Comparison of ENCODE assay signal across 13 cellular contexts in genomic region chr9:16575142-16575877, GRCh38.
DNase-seq lines count a peak whose midpoint lies in the region; ATAC-seq and TF ChIP-seq lines count a peak whose summit lies in the region.
"Had no signal": no experiment of that assay in that cellular context is flagged by ENCODE, and none has a peak within 500 bp of the region (broad histone marks: within the 10 kb centered on the region; RNA-seq: fewer than 3 reads in every experiment).

No MANE protein-coding gene starts in this region.

- ATAC-seq in left cardiac atrium: peak; percentile 23 to 56
- no peak for ATAC-seq in thoracic aorta (ENCODE audit: insufficient number of reproducible peaks, low FRiP score, low read depth)

- no peaks in the 10 kb centered on the region for H3K9me3 Mint-ChIP-seq in CD14-positive monocyte
- H3K9me3 Mint-ChIP-seq: activated naive CD4-positive, alpha-beta T cell treated with anti-CD3 and anti-CD28 coated beads, Interleukin-2, amount 50 U/mL, for 24 hours had no signal

- no peak overlapping the region for H3K4me3 Mint-ChIP-seq in CD14-positive monocyte
- H3K4me3 Mint-ChIP-seq: activated naive CD4-positive, alpha-beta T cell treated with anti-CD3 and anti-CD28 coated beads, Interleukin-2, amount 50 U/mL, for 24 hours had no signal

- peak overlapping the region in 1 of 2 donors; percentile 7 for H3K27ac ChIP-seq in thoracic aorta
- H3K27ac ChIP-seq: HL-60, testis had no signal

- no peaks in the 10 kb centered on the region for H3K9me3 ChIP-seq in thoracic aorta
- H3K9me3 ChIP-seq: testis had no signal

- peaks cover 0 to 5% (median 2%) of the 10 kb centered on the region in 3 donors for H3K27me3 Mint-ChIP-seq in CD14-positive monocyte (ENCODE audit: low read depth in 3 of 3)
- H3K27me3 Mint-ChIP-seq: activated naive CD4-positive, alpha-beta T cell treated with anti-CD3 and anti-CD28 coated beads, Interleukin-2, amount 50 U/mL, for 24 hours had no signal

- no peak for TF ChIP-seq CTCF in fibroblast of villous mesenchyme (IDR thresholded peaks at IDR 0.05; ENCODE audit: insufficient read depth, low read depth, low read length)
- TF ChIP-seq CTCF in thoracic aorta (IDR thresholded peaks at IDR 0.05): no peak
- TF ChIP-seq CTCF in CD14-positive monocyte (IDR thresholded peaks at IDR 0.05): no peak

- H3K4me1 Mint-ChIP-seq in CD14-positive monocyte: no peaks in the 10 kb centered on the region
- H3K4me1 Mint-ChIP-seq: activated naive CD4-positive, alpha-beta T cell treated with anti-CD3 and anti-CD28 coated beads, Interleukin-2, amount 50 U/mL, for 24 hours had no signal

- no peaks in the 10 kb centered on the region for H3K36me3 ChIP-seq in thoracic aorta

- no peak overlapping the region for H3K4me3 ChIP-seq in fibroblast of villous mesenchyme (ENCODE audit: low read depth, low read length)
- H3K4me3 ChIP-seq in thoracic aorta: peak overlapping the region; percentile 25
- H3K4me3 ChIP-seq: testis had no signal

- intact Hi-C loops in left cardiac atrium (cut with DNase I) (no loop called here), cardiac septum (cut with DNase I) (loop anchor here (10.0 kb wide), 1 partner anchor 79 kb away; no protein-coding TSS in a partner anchor), CD14-positive monocyte (cut with micrococcal nuclease) (no loop called here)

- H3K27me3 ChIP-seq in thoracic aorta (replicated peaks; ENCODE audit: insufficient read depth): no peaks in the 10 kb centered on the region
- H3K27me3 ChIP-seq: testis had no signal

- DNase-seq in left cardiac atrium: no peak
- no peak for DNase-seq in cardiac septum (ENCODE audit: low spot score)
- DNase-seq in SK-MEL-5 (ENCODE audit: low read depth, low spot score): peak; percentile 41
- peak; percentile 13 for DNase-seq in fibroblast of villous mesenchyme (ENCODE audit: low read depth)
- no peak for DNase-seq in thoracic aorta (ENCODE audit: low spot score)
- no peak for DNase-seq in iPS-NIHi11 (ENCODE audit: low spot score)
- no peak for DNase-seq in NCI-H1694 treated with DMSO at 0.1 percent for 48 hours (lab: John Stamatoyannopoulos, UW)
- DNase-seq in CD14-positive monocyte (ENCODE audit: low spot score): no peak
- DNase-seq: NCI-H2029 treated with DMSO at 0.1 percent for 48 hours; stimulated activated CD4-positive, alpha-beta T cell treated with anti-CD3 and anti-CD28 coated beads, Interleukin-4, amount 100 ng/mL, for 4 hours; testis had no signal

- no peaks in the 10 kb centered on the region for H3K36me3 Mint-ChIP-seq in CD14-positive monocyte
- H3K36me3 Mint-ChIP-seq: activated naive CD4-positive, alpha-beta T cell treated with anti-CD3 and anti-CD28 coated beads, Interleukin-2, amount 50 U/mL, for 24 hours had no signal

- H3K27ac Mint-ChIP-seq in CD14-positive monocyte: no peak overlapping the region
- H3K27ac Mint-ChIP-seq: activated naive CD4-positive, alpha-beta T cell treated with anti-CD3 and anti-CD28 coated beads, Interleukin-2, amount 50 U/mL, for 24 hours had no signal

- in situ Hi-C loops in SK-MEL-5 (cut with HindIII; ENCODE audit: low pct_unique_long_range_greater_than_20kb, low sequenced_read_pairs): no loop called here

- peaks cover 0 to 21% of the 10 kb centered on the region in 2 donors for H3K4me1 ChIP-seq in thoracic aorta (ENCODE audit: control insufficient read depth in 1 of 2, low read depth in 2 of 2)

Comparison
In these comparisons a context has a peak if more than half of its experiments do, and no peak if none do; other contexts are left out.
1. DNase-seq: peak in SK-MEL-5 (single experiment) and fibroblast of villous mesenchyme (single experiment); none in left cardiac atrium (single experiment), cardiac septum (single experiment), thoracic aorta (single experiment), iPS-NIHi11 (single experiment), NCI-H1694 treated with DMSO at 0.1 percent for 48 hours (single experiment) and CD14-positive monocyte (single experiment).